Comparison of ENCODE assay signal across 9 cellular contexts in genomic region chr1:147541672-147542548, GRCh38. TPM values are rescaled to one million over a fixed set of nuclear protein-coding genes. Genes with fewer than 3 reads are reported as not detected.
A peak's percentile ranks its signal among the peaks of the same experiment; 100 is the strongest.
DNase-seq lines count a peak whose midpoint lies in the region; ATAC-seq and TF ChIP-seq lines count a peak whose summit lies in the region.
"Had no signal": no experiment of that assay in that cellular context is flagged by ENCODE, and none has a peak within 500 bp of the region (broad histone marks: within the 10 kb centered on the region; RNA-seq: fewer than 3 reads in every experiment).

No MANE protein-coding gene starts in this region.

- peak overlapping the region; percentile 33 to 99 for H3K27ac ChIP-seq in ovary
- H3K27ac ChIP-seq: HL-60 had no signal

- no peaks in the 10 kb centered on the region for H3K9me3 ChIP-seq in BE2C
- H3K9me3 ChIP-seq in ovary, result no peaks in the 10 kb centered on the region

- intact Hi-C loops in head of caudate nucleus (cut with DNase I), result loop anchor here (2.0 kb wide), 1 partner anchor 57 kb away; no protein-coding TSS in a partner anchor
- intact Hi-C loops in ovary (cut with DNase I), result loop anchor here in 3 of 4 donors (2.0 to 5.0 kb wide), 4 partner anchors 35 to 59 kb away; no protein-coding TSS in a partner anchor

- 1 to 3% (median 2%) methylated on average over 29 of the region's 29 CpGs for whole genome bisulfite sequencing in ovary, 3 donors

- TF ChIP-seq EP300 in ovary (IDR thresholded peaks at IDR 0.05), result no peak

- ATAC-seq in HG03460 (IDR thresholded peaks at IDR 0.05; ENCODE audit: unreplicated experiment), result no peak

- H3K36me3 ChIP-seq in BE2C (no peaks in the 10 kb centered on the region), ovary (no peaks in the 10 kb centered on the region)

- no peak for TF ChIP-seq CTCF in BE2C (IDR thresholded peaks at IDR 0.05; ENCODE audit: low read depth, low read length)
- no peak for TF ChIP-seq CTCF in ovary (IDR thresholded peaks at IDR 0.05)

- peak overlapping the region; percentile 93 for H3K4me3 ChIP-seq in BE2C (ENCODE audit: low read depth, low read length)
- peak overlapping the region; percentile 48 for H3K4me3 ChIP-seq in ovary

- no peaks in the 10 kb centered on the region for H3K27me3 ChIP-seq in BE2C
- H3K27me3 ChIP-seq in ovary, result no peaks in the 10 kb centered on the region

- peak; percentile 47 for DNase-seq in BE2C
- peak; percentile 42 for DNase-seq in HK-2 (ENCODE audit: unreplicated experiment)
- DNase-seq in activated T-cell treated with anti-CD3 and anti-CD28 coated beads, Interleukin-2, amount 50 U/mL, for 48 hours, result peak; percentile 59 to 63
- DNase-seq in head of caudate nucleus, result peak; percentile 22 to 80 (median 61)
- peak; percentile 68 to 77 (median 76) for DNase-seq in ovary
- DNase-seq in NCI-H345 treated with DMSO at 0.1 percent for 48 hours (lab: John Stamatoyannopoulos, UW; ENCODE audit: unreplicated experiment), result no peak
- DNase-seq in NCI-H1048 (lab: John Stamatoyannopoulos, UW), result no peak

- peak; percentile 22 for TF ChIP-seq POLR2A in ovary (IDR thresholded peaks at IDR 0.05)

- H3K4me1 ChIP-seq in BE2C (peaks cover 14% of the 10 kb centered on the region), ovary (ENCODE audit: insufficient read depth) (peaks cover 7% of the 10 kb centered on the region)

RNA-seq across cellular contexts. Expression of gene BCL9, which starts 0.6 kb away (rescaled TPM):
- 15.8 TPM for polyA plus RNA-seq in BE2C (2012; ENCODE audit: insufficient read depth, insufficient read length, low read depth)
- 10 to 100 TPM in 6 of 7 donors, 1 to 10 TPM in 1; 9.3 to 37.9 (median 31.8) TPM for total RNA-seq in ovary
- polyA plus RNA-seq in ovary, result 10 to 100 TPM; 10.8 to 32.9 TPM

Comparison
In these comparisons a context has a peak if more than half of its experiments do, and no peak if none do; other contexts are left out.
1. DNase-seq: peak in BE2C (single experiment), HK-2 (single experiment), activated T-cell treated with anti-CD3 and anti-CD28 coated beads, Interleukin-2, amount 50 U/mL, for 48 hours (2 of 2), head of caudate nucleus (42 of 42) and ovary (5 of 5); none in NCI-H345 treated with DMSO at 0.1 percent for 48 hours (single experiment) and NCI-H1048 (single experiment).